ENCODE assay signal across 9 cellular contexts in the genomic region with DNA sequence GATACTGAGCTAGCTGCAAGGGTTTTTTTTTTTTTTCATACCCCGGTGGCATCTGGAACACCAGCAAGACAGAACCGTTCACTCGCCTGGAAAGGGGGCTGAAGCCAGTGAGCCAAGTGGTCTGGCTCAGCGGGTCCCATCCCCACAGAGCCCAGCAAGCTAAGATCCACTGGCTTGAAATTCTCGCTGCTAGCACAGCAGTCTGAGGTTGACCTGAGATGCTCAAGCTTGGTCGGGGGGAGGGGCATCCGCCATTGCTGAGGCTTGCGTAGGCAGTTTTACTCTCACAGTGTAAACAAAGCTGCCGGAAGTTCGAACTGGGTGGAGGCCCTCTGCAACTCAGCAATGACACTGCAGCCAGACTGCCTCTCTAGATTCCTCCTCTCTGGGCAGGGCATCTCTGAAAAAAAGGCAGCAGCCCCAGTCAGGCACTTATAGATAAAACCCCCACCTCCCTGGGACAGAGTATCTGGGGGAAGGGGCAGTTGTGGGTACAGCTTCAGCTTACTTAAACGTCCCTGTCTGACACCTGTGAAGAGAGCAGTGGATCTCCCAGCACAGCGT. TPM values are rescaled to one million over a fixed set of nuclear protein-coding genes. Genes with fewer than 3 reads are reported as not detected.
DNase-seq lines count a peak whose midpoint lies in the region; ATAC-seq and TF ChIP-seq lines count a peak whose summit lies in the region.
"Had no signal": no experiment of that assay in that cellular context is flagged by ENCODE, and none has a peak within 500 bp of the region (broad histone marks: within the 10 kb centered on the region; RNA-seq: fewer than 3 reads in every experiment).

No MANE protein-coding gene starts in this region.

- no peak for TF ChIP-seq CTCF in KMS-11 (conservative IDR thresholded peaks at IDR 0.05; ENCODE audit: low read depth, low read length)

- no peaks in the 10 kb centered on the region for H3K79me2 ChIP-seq in KMS-11 (ENCODE audit: insufficient read depth, low read depth)

- peak overlapping the region; percentile 80 for H2AFZ ChIP-seq in KMS-11 (ENCODE audit: low read depth)

- H3K4me2 ChIP-seq in KMS-11, result peak overlapping the region; percentile 98

- H4K20me1 ChIP-seq in KMS-11 (ENCODE audit: insufficient read depth), result no peaks in the 10 kb centered on the region

- DNase-seq in activated CD4-positive, alpha-beta T cell treated with anti-CD3 and anti-CD28 coated beads for 1 hour, result peak; percentile 22
- DNase-seq in stimulated activated CD4-positive, alpha-beta T cell treated with anti-CD3 and anti-CD28 coated beads, Interleukin-1b, Interleukin-23, amount 100 ng/mL, for 4 hours (ENCODE audit: low read depth in 2 of 2), result peak; percentile 11 to 17
- DNase-seq in NCI-H446 treated with DMSO at 0.1 percent for 48 hours (lab: John Stamatoyannopoulos, UW) (no peak), substantia nigra (lab: John Stamatoyannopoulos, UW) (no peak), GDM1 (lab: John Stamatoyannopoulos, UW) (no peak)

- ATAC-seq in esophagus mucosa (peak; percentile 55), GM18511 (IDR thresholded peaks at IDR 0.05; ENCODE audit: unreplicated experiment) (no peak)

- no peaks in the 10 kb centered on the region for H3K27me3 ChIP-seq in KMS-11 (ENCODE audit: insufficient read depth, low read depth)
- H3K27me3 ChIP-seq: SJSA1 had no signal

- no peak overlapping the region for H3K4me3 ChIP-seq in KMS-11 (IDR thresholded peaks at IDR 0.05; ENCODE audit: insufficient read depth, low read depth, low read length)
- H3K4me3 ChIP-seq: SJSA1 had no signal

- no peaks in the 10 kb centered on the region for H3K36me3 ChIP-seq in KMS-11 (ENCODE audit: insufficient read depth)
- H3K36me3 ChIP-seq: SJSA1 had no signal

- peaks cover 33% of the 10 kb centered on the region for H3K4me1 ChIP-seq in KMS-11 (ENCODE audit: low read depth, poor library complexity, severe bottlenecking)

- peak overlapping the region; percentile 91 for H3K27ac ChIP-seq in KMS-11
- H3K27ac ChIP-seq in substantia nigra (ENCODE audit: low read depth, low read length, poor library complexity, severe bottlenecking), result no peak overlapping the region
- H3K27ac ChIP-seq: SJSA1 had no signal

- peak overlapping the region; percentile 73 for H3K9ac ChIP-seq in KMS-11

RNA-seq across cellular contexts. Expression of gene MIB1, which starts 5.1 kb away (rescaled TPM):
- total RNA-seq in esophagus mucosa, result 23.8 TPM

RNA-seq across cellular contexts. Expression of gene ABHD3, which starts 31.0 kb away (rescaled TPM):
- total RNA-seq in esophagus mucosa, result 12.9 TPM

Comparison
In these comparisons a context has a peak if more than half of its experiments do, and no peak if none do; other contexts are left out.
1. DNase-seq: peak in activated CD4-positive, alpha-beta T cell treated with anti-CD3 and anti-CD28 coated beads for 1 hour (single experiment) and stimulated activated CD4-positive, alpha-beta T cell treated with anti-CD3 and anti-CD28 coated beads, Interleukin-1b, Interleukin-23, amount 100 ng/mL, for 4 hours (2 of 2); none in NCI-H446 treated with DMSO at 0.1 percent for 48 hours (single experiment), substantia nigra (0 of 49) and GDM1 (single experiment).